29 cellular contexts compared by ENCODE assay signal in genomic region chr7:40676220-40676619, GRCh38.
"Had no signal": no experiment of that assay in that cellular context is flagged by ENCODE, and none has a peak within 500 bp of the region (broad histone marks: within the 10 kb centered on the region; RNA-seq: fewer than 3 reads in every experiment).

No MANE protein-coding gene starts in this region.

- H3K4me2 ChIP-seq: hepatocyte, smooth muscle cell had no signal

- H3K27me3 ChIP-seq: esophagus muscularis mucosa, foreskin keratinocyte, gastroesophageal sphincter, heart left ventricle, hepatocyte, right atrium auricular region, suprapubic skin, transverse colon, upper lobe of right lung, vagina had no signal

- H3K4me3 ChIP-seq: esophagus muscularis mucosa, gastroesophageal sphincter, heart left ventricle, hepatocyte, lung, prostate gland, right atrium auricular region, smooth muscle cell, suprapubic skin, transverse colon, upper lobe of right lung, vagina had no signal

- H3K27ac ChIP-seq: esophagus muscularis mucosa, foreskin keratinocyte, gastroesophageal sphincter, heart left ventricle, hepatocyte, prostate gland, right atrium auricular region, suprapubic skin, transverse colon, upper lobe of right lung, vagina had no signal

- H3K4me1 ChIP-seq: esophagus muscularis mucosa, gastroesophageal sphincter, heart left ventricle, prostate gland, right atrium auricular region, suprapubic skin, upper lobe of right lung, vagina had no signal

- H3K79me2 ChIP-seq: hepatocyte had no signal

- H3K9me3 ChIP-seq: esophagus muscularis mucosa, gastroesophageal sphincter, heart left ventricle, prostate gland, right atrium auricular region, suprapubic skin, transverse colon, upper lobe of right lung, vagina had no signal

- ATAC-seq: gastroesophageal sphincter; heart left ventricle; left lobe of liver; naive thymus-derived CD4-positive, alpha-beta T cell; sciatic nerve; stimulated activated naive CD8-positive, alpha-beta T cell treated with anti-CD3 and anti-CD28 coated beads, Interleukin-15, amount 100 ng/mL, for 72 hours; upper lobe of right lung had no signal

- H3K36me3 ChIP-seq: esophagus muscularis mucosa, gastroesophageal sphincter, heart left ventricle, prostate gland, right atrium auricular region, suprapubic skin, transverse colon, upper lobe of right lung, vagina had no signal

- H3K4me3 Mint-ChIP-seq: naive thymus-derived CD4-positive, alpha-beta T cell; nephron; stimulated activated naive CD8-positive, alpha-beta T cell treated with anti-CD3 and anti-CD28 coated beads, Interleukin-15, amount 100 ng/mL, for 72 hours had no signal

- DNase-seq: cortex of kidney; effector CD4-positive, alpha-beta T cell; heart left ventricle; kidney; mesenchymal stem cell; midbrain; naive thymus-derived CD4-positive, alpha-beta T cell; nucleus accumbens; stimulated activated CD4-positive, alpha-beta T cell treated with anti-CD3 and anti-CD28 coated beads, Interleukin-12 subunit alpha, Interleukin-12 subunit beta, amount 100 ng/mL, for 4 hours; stimulated activated CD4-positive, alpha-beta T cell treated with anti-CD3 and anti-CD28 coated beads, Interleukin-1b, Interleukin-23, amount 100 ng/mL, for 48 hours; stimulated activated CD4-positive, alpha-beta T cell treated with anti-CD3 and anti-CD28 coated beads, Interleukin-4, amount 100 ng/mL, for 1 hour; stimulated activated CD8-positive, alpha-beta memory T cell treated with anti-CD3 and anti-CD28 coated beads, Interleukin-4, amount 100 ng/mL, for 48 hours; stimulated activated naive CD4-positive, alpha-beta T cell; stimulated activated naive CD8-positive, alpha-beta T cell treated with anti-CD3 and anti-CD28 coated beads, Interleukin-15, amount 100 ng/mL, for 72 hours; transverse colon; upper lobe of right lung had no signal

- H3K27me3 Mint-ChIP-seq: naive thymus-derived CD4-positive, alpha-beta T cell had no signal

- H3K27ac Mint-ChIP-seq: naive thymus-derived CD4-positive, alpha-beta T cell; nephron; stimulated activated naive CD8-positive, alpha-beta T cell treated with anti-CD3 and anti-CD28 coated beads, Interleukin-15, amount 100 ng/mL, for 72 hours had no signal

- H2AFZ ChIP-seq: hepatocyte had no signal

- H3K36me3 Mint-ChIP-seq: naive thymus-derived CD4-positive, alpha-beta T cell had no signal

- H3K9me3 Mint-ChIP-seq: nephron; stimulated activated naive CD8-positive, alpha-beta T cell treated with anti-CD3 and anti-CD28 coated beads, Interleukin-15, amount 100 ng/mL, for 72 hours had no signal

- FAIRE-seq: kidney had no signal
